ENCODE assay signal across 8 cellular contexts in genomic region chr19:17294051-17294891, GRCh38. TPM values are rescaled to one million over a fixed set of nuclear protein-coding genes. Genes with fewer than 3 reads are reported as not detected.
DNase-seq lines count a peak whose midpoint lies in the region; ATAC-seq and TF ChIP-seq lines count a peak whose summit lies in the region.

No MANE protein-coding gene starts in this region.

- H3K9me3 ChIP-seq in T-helper 17 cell (ENCODE audit: control insufficient read depth, low read length, poor library complexity, severe bottlenecking) (no peaks in the 10 kb centered on the region), colonic mucosa (no peaks in the 10 kb centered on the region), tibial artery (no peaks in the 10 kb centered on the region)

- DNase-seq in NCI-H2196 (lab: John Stamatoyannopoulos, UW; ENCODE audit: unreplicated experiment) (peak; percentile 18), NCI-H2196 treated with DMSO at 0.1 percent for 48 hours (lab: John Stamatoyannopoulos, UW; ENCODE audit: unreplicated experiment) (no peak), T-helper 17 cell (peak; percentile 45 to 56 (median 52)), colonic mucosa (peak; percentile 62), medulla oblongata (ENCODE audit: extremely low spot score) (no peak), NCI-H526 treated with DMSO at 0.1 percent for 48 hours (lab: John Stamatoyannopoulos, UW) (no peak), tibial artery (no peak)
- DNase-seq in stimulated activated CD8-positive, alpha-beta memory T cell treated with anti-CD3 and anti-CD28 coated beads, Interleukin-15, amount 100 ng/mL, for 24 hours (ENCODE audit: low read depth): peak; percentile 37

- H3K36me3 ChIP-seq in colonic mucosa (no peaks in the 10 kb centered on the region), tibial artery (peaks cover 0 to 26% (median 7%) of the 10 kb centered on the region in 3 donors)

- H3K27ac ChIP-seq in colonic mucosa (no peak overlapping the region), tibial artery (no peak overlapping the region)

- H3K4me3 ChIP-seq in colonic mucosa (no peak overlapping the region), tibial artery (no peak overlapping the region)

- no peaks in the 10 kb centered on the region for H3K27me3 Mint-ChIP-seq in T-helper 17 cell

- H3K9ac ChIP-seq in colonic mucosa (ENCODE audit: low read depth in 2 of 2, low read length in 2 of 2): peak overlapping the region in 1 of 2 donors; percentile 24

- TF ChIP-seq CTCF in colonic mucosa (IDR thresholded peaks at IDR 0.05): no peak
- no peak for TF ChIP-seq CTCF in tibial artery (IDR thresholded peaks at IDR 0.05)

- ATAC-seq in T-helper 17 cell: no peak

- H3K27me3 ChIP-seq in colonic mucosa (no peaks in the 10 kb centered on the region), tibial artery (peaks cover 0 to 3% of the 10 kb centered on the region in 2 donors)

- peaks cover 5% of the 10 kb centered on the region for H3K4me1 Mint-ChIP-seq in T-helper 17 cell

- no peaks in the 10 kb centered on the region for H3K36me3 Mint-ChIP-seq in T-helper 17 cell (ENCODE audit: low read depth)

- H3K27ac Mint-ChIP-seq in T-helper 17 cell: no peak overlapping the region

- intact Hi-C loops in colonic mucosa (cut with DNase I): loop anchor here (5.0 to 10.0 kb wide), 2 partner anchors 93 to 171 kb away; partner anchors contain the start of gene NXNL1
- intact Hi-C loops in tibial artery (cut with DNase I; ENCODE audit: low total_unique reads): no loop called here

- no peaks in the 10 kb centered on the region for H3K4me1 ChIP-seq in colonic mucosa
- H3K4me1 ChIP-seq in tibial artery: peaks cover 0 to 17% (median 8%) of the 10 kb centered on the region in 4 donors

- H3K4me3 Mint-ChIP-seq in T-helper 17 cell: no peak overlapping the region

RNA-seq across cellular contexts. Expression of gene ABHD8, which starts 9.0 kb away (rescaled TPM):
- total RNA-seq in T-helper 17 cell (1 to 10 TPM; 5.0 to 7.1 TPM), colonic mucosa (1 to 10 TPM; 4.3 to 5.2 TPM)

RNA-seq across cellular contexts. Expression of gene MRPL34, which starts 11.4 kb away (rescaled TPM):
- total RNA-seq in T-helper 17 cell (10 to 100 TPM; 47.0 to 47.1 TPM), colonic mucosa (100 to 1,000 TPM; 127 to 184 TPM)

RNA-seq across cellular contexts. Expression of gene ANKLE1, which starts 12.6 kb away (rescaled TPM):
- 1 to 10 TPM; 1.4 to 2.0 TPM for total RNA-seq in T-helper 17 cell
- under 1 TPM; 0.27 to 0.44 TPM for total RNA-seq in colonic mucosa

RNA-seq across cellular contexts. Expression of gene DDA1, which starts 15.1 kb away (rescaled TPM):
- total RNA-seq in T-helper 17 cell (10 to 100 TPM; 40.3 to 50.3 TPM), colonic mucosa (10 to 100 TPM; 39.1 to 45.0 TPM)

RNA-seq across cellular contexts. Expression of gene BABAM1, which starts 27.0 kb away (rescaled TPM):
- total RNA-seq in T-helper 17 cell (10 to 100 TPM; 70.7 to 72.2 TPM), colonic mucosa (10 to 100 TPM; 73.7 to 94.7 TPM)

Comparison
In these comparisons a context has a peak if more than half of its experiments do, and no peak if none do; other contexts are left out.
1. DNase-seq: peak in NCI-H2196 (single experiment), T-helper 17 cell (3 of 3), colonic mucosa (single experiment) and stimulated activated CD8-positive, alpha-beta memory T cell treated with anti-CD3 and anti-CD28 coated beads, Interleukin-15, amount 100 ng/mL, for 24 hours (single experiment); none in NCI-H2196 treated with DMSO at 0.1 percent for 48 hours (single experiment), medulla oblongata (single experiment), NCI-H526 treated with DMSO at 0.1 percent for 48 hours (single experiment) and tibial artery (0 of 2).